Comparison of ENCODE assay signal across 33 cellular contexts in genomic region chrX:50606300-50606950, GRCh38.
"Had no signal": no experiment of that assay in that cellular context is flagged by ENCODE, and none has a peak within 500 bp of the region (broad histone marks: within the 10 kb centered on the region; RNA-seq: fewer than 3 reads in every experiment).

No MANE protein-coding gene starts in this region.

- H3K36me3 ChIP-seq: brain microvascular endothelial cell, neutrophil, sigmoid colon, thyroid gland, WERI-Rb-1 had no signal

- H3K27ac ChIP-seq: brain microvascular endothelial cell, coronary artery, dorsolateral prefrontal cortex, gastrocnemius medialis, hepatocyte, neutrophil, sigmoid colon, thyroid gland, upper lobe of left lung, WERI-Rb-1 had no signal

- H3K4me1 ChIP-seq: gastrocnemius medialis, sigmoid colon, thyroid gland, upper lobe of left lung had no signal

- H3K9me3 ChIP-seq: gastrocnemius medialis, neutrophil, sigmoid colon, thyroid gland, upper lobe of left lung had no signal

- H3K4me3 ChIP-seq: coronary artery, dorsolateral prefrontal cortex, gastrocnemius medialis, hepatocyte, sigmoid colon, thyroid gland, upper lobe of left lung had no signal

- H3K27me3 ChIP-seq: brain microvascular endothelial cell, gastrocnemius medialis, hepatocyte, neutrophil, sigmoid colon, thyroid gland, upper lobe of left lung had no signal

- DNase-seq: activated CD4-positive, alpha-beta memory T cell treated with anti-CD3 and anti-CD28 coated beads, Interleukin-2, amount 10 ng/mL, durations not matched to agents 7 days and 5 days; activated CD4-positive, alpha-beta T cell treated with anti-CD3 and anti-CD28 coated beads, Interleukin-2, amount 10 ng/mL, durations not matched to agents 7 days and 5 days; activated CD4-positive, CD25-positive, alpha-beta regulatory T cell treated with anti-CD3 and anti-CD28 coated beads, Interleukin-2, amount 50 U/mL, for 72 hours; activated CD8-positive, alpha-beta memory T cell treated with anti-CD3 and anti-CD28 coated beads, Interleukin-2, amount 50 U/mL, for 48 hours; activated gamma-delta T cell; activated naive CD4-positive, alpha-beta T cell treated with anti-CD3 and anti-CD28 coated beads, Interleukin-2, amount 50 U/mL, for 16 hours; activated T-cell treated with anti-CD3 and anti-CD28 coated beads, Interleukin-2, amount 50 U/mL, for 24 hours; amniotic stem cell; brain microvascular endothelial cell; dorsolateral prefrontal cortex; effector memory CD4-positive, alpha-beta T cell; erythroblast; gastrocnemius medialis; immature natural killer cell; kidney; left colon; mammary epithelial cell; naive B cell; nephron progenitor cell; sigmoid colon; small intestine; stimulated activated CD4-positive, alpha-beta T cell treated with anti-CD3 and anti-CD28 coated beads, Interleukin-4, amount 100 ng/mL, for 4 hours; stimulated activated CD8-positive, alpha-beta memory T cell treated with anti-CD3 and anti-CD28 coated beads, Interleukin-4, amount 100 ng/mL, for 48 hours; stimulated activated naive CD8-positive, alpha-beta T cell treated with anti-CD3 and anti-CD28 coated beads, Interleukin-15, amount 100 ng/mL, for 72 hours; substantia nigra; T1000; thyroid gland; upper lobe of left lung; WERI-Rb-1 had no signal

- ATAC-seq: gastrocnemius medialis; left colon; stimulated activated memory B cell treated with anti-CD40 and anti-IgM and Interleukin-4, amounts not matched to agents 10 μg/mL and 1 μg/mL and 100 μg/mL, for 72 hours; stimulated activated naive CD8-positive, alpha-beta T cell treated with anti-CD3 and anti-CD28 coated beads, Interleukin-15, amount 100 ng/mL, for 72 hours had no signal
